Comparison of ENCODE assay signal across 13 cellular contexts in the genomic region with DNA sequence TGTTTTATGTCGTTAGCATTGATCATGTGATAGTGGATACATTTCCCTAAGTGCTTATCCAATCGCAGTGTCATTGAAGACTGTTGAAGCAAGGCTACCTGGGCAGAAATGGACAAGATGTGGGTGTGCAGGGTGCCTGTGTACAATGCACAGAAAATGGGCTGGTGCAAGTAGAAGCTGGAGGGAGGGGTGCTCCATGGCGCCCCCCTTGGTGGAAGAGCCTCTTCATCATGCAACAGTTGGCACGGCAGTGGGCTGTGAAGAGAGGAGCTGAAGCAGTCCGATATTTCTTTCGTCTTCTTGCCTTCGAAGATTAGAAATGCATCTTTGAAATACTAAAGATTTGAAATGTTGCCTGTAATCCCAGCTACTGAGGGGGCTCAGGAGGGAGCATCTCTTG.
DNase-seq lines count a peak whose midpoint lies in the region; ATAC-seq and TF ChIP-seq lines count a peak whose summit lies in the region.
"Had no signal": no experiment of that assay in that cellular context is flagged by ENCODE, and none has a peak within 500 bp of the region (broad histone marks: within the 10 kb centered on the region; RNA-seq: fewer than 3 reads in every experiment).

No MANE protein-coding gene starts in this region.

- no peaks in the 10 kb centered on the region for H3K4me1 Mint-ChIP-seq in T-helper 2 cell treated with Interferon-gamma antibody and Interleukin-4, amounts not matched to agents 5 μg/mL and 100 μg/mL, for 36 hours (ENCODE audit: low read depth)

- intact Hi-C loops in heart right ventricle (cut with DNase I) (loop anchor here in 7 of 10 donors (10.0 kb wide), 4 partner anchors 95 to 515 kb away; no protein-coding TSS in a partner anchor), upper lobe of right lung (cut with DNase I) (loop anchor here (10.0 kb wide), 1 partner anchor 95 kb away; no protein-coding TSS in a partner anchor), stomach (cut with DNase I; ENCODE audit: low total_unique reads) (no loop called here)

- no peak overlapping the region for H3K4me3 ChIP-seq in cardiac muscle cell
- no peak overlapping the region for H3K4me3 ChIP-seq in heart right ventricle
- no peak overlapping the region for H3K4me3 ChIP-seq in upper lobe of right lung
- H3K4me3 ChIP-seq in stomach = no peak overlapping the region
- H3K4me3 ChIP-seq: vagina had no signal

- 69 to 72% methylated on average over 7 of the region's 7 CpGs for WGBS in heart right ventricle, 2 donors
- 71 to 81% (median 73%) methylated on average over 7 of the region's 7 CpGs for WGBS in stomach, 5 donors

- TF ChIP-seq EP300 in stomach (IDR thresholded peaks at IDR 0.05) = no peak

- DNase-seq in cardiac muscle cell (ENCODE audit: low read depth in 1 of 2, low spot score in 1 of 2) = no peak
- DNase-seq in heart right ventricle = no peak
- DNase-seq in NAMALWA (ENCODE audit: low spot score) = peak; percentile 55
- DNase-seq in cerebellar cortex (ENCODE audit: low spot score) = peak; percentile 3
- DNase-seq in upper lobe of right lung = no peak
- no peak for DNase-seq in OCI-M2 (lab: John Stamatoyannopoulos, UW; ENCODE audit: unreplicated experiment)
- DNase-seq in stomach = no peak
- no peak for DNase-seq in T-helper 2 cell treated with Interferon-gamma antibody and Interleukin-4, amounts not matched to agents 5 μg/mL and 100 μg/mL, for 36 hours (ENCODE audit: low spot score)
- DNase-seq: effector CD4-positive, alpha-beta T cell; NCI-H146; nucleus accumbens had no signal

- ATAC-seq in heart right ventricle (no peak), upper lobe of right lung (no peak)

- no peak overlapping the region for H3K27ac Mint-ChIP-seq in T-helper 2 cell treated with Interferon-gamma antibody and Interleukin-4, amounts not matched to agents 5 μg/mL and 100 μg/mL, for 36 hours
- H3K27ac Mint-ChIP-seq: T-helper 1 cell treated with Interleukin-12 subunit alpha and Interleukin-12 subunit beta and Interleukin-4 antibody, amounts not matched to agents 30 μg/mL and 1 μg/mL, for 36 hours had no signal

- H3K27ac ChIP-seq in cardiac muscle cell (no peak overlapping the region), heart right ventricle (no peak overlapping the region), upper lobe of right lung (no peak overlapping the region), stomach (no peak overlapping the region)
- H3K27ac ChIP-seq: vagina had no signal

- H3K9me3 ChIP-seq in cardiac muscle cell (ENCODE audit: low read depth) (no peaks in the 10 kb centered on the region), heart right ventricle (no peaks in the 10 kb centered on the region), upper lobe of right lung (no peaks in the 10 kb centered on the region), stomach (no peaks in the 10 kb centered on the region)
- H3K9me3 ChIP-seq: vagina had no signal

- TF ChIP-seq POLR2A in stomach (IDR thresholded peaks at IDR 0.05) = no peak

- H3K36me3 Mint-ChIP-seq in T-helper 2 cell treated with Interferon-gamma antibody and Interleukin-4, amounts not matched to agents 5 μg/mL and 100 μg/mL, for 36 hours (ENCODE audit: low read depth) = no peaks in the 10 kb centered on the region

- H3K27me3 Mint-ChIP-seq in T-helper 2 cell treated with Interferon-gamma antibody and Interleukin-4, amounts not matched to agents 5 μg/mL and 100 μg/mL, for 36 hours (ENCODE audit: low read depth) = no peaks in the 10 kb centered on the region

- TF ChIP-seq CTCF in cardiac muscle cell (IDR thresholded peaks at IDR 0.05; ENCODE audit: low read depth, low read length) (peak; percentile 7), heart right ventricle (IDR thresholded peaks at IDR 0.05) (peak in 3 of 9 donors; percentile 25 to 42 (median 34)), upper lobe of right lung (IDR thresholded peaks at IDR 0.05) (peak; percentile 25), stomach (IDR thresholded peaks at IDR 0.05) (no peak)

- no peak overlapping the region for H3K4me3 Mint-ChIP-seq in T-helper 2 cell treated with Interferon-gamma antibody and Interleukin-4, amounts not matched to agents 5 μg/mL and 100 μg/mL, for 36 hours
- H3K4me3 Mint-ChIP-seq: T-helper 1 cell treated with Interleukin-12 subunit alpha and Interleukin-12 subunit beta and Interleukin-4 antibody, amounts not matched to agents 30 μg/mL and 1 μg/mL, for 36 hours had no signal

- no peaks in the 10 kb centered on the region for H3K27me3 ChIP-seq in cardiac muscle cell
- peaks cover 0 to 8% (median 0%) of the 10 kb centered on the region in 7 donors for H3K27me3 ChIP-seq in heart right ventricle
- H3K27me3 ChIP-seq in upper lobe of right lung = no peaks in the 10 kb centered on the region
- H3K27me3 ChIP-seq in stomach = no peaks in the 10 kb centered on the region
- H3K27me3 ChIP-seq: vagina had no signal

- H3K4me1 ChIP-seq in cardiac muscle cell (ENCODE audit: low read depth) (no peaks in the 10 kb centered on the region), heart right ventricle (peaks cover 0 to under 1% (median 0%) of the 10 kb centered on the region in 9 donors), upper lobe of right lung (no peaks in the 10 kb centered on the region), stomach (no peaks in the 10 kb centered on the region)
- H3K4me1 ChIP-seq: vagina had no signal

- H3K36me3 ChIP-seq in cardiac muscle cell = no peaks in the 10 kb centered on the region
- peaks cover 0 to 22% (median 0%) of the 10 kb centered on the region in 9 donors for H3K36me3 ChIP-seq in heart right ventricle
- H3K36me3 ChIP-seq in upper lobe of right lung = peaks cover 5% of the 10 kb centered on the region
- H3K36me3 ChIP-seq in stomach = peaks cover 0 to 8% (median 0%) of the 10 kb centered on the region in 4 donors
- H3K36me3 ChIP-seq: vagina had no signal

- no peaks in the 10 kb centered on the region for H3K9me3 Mint-ChIP-seq in T-helper 2 cell treated with Interferon-gamma antibody and Interleukin-4, amounts not matched to agents 5 μg/mL and 100 μg/mL, for 36 hours
- H3K9me3 Mint-ChIP-seq: T-helper 1 cell treated with Interleukin-12 subunit alpha and Interleukin-12 subunit beta and Interleukin-4 antibody, amounts not matched to agents 30 μg/mL and 1 μg/mL, for 36 hours had no signal

Comparison
In these comparisons a context has a peak if more than half of its experiments do, and no peak if none do; other contexts are left out.
1. DNase-seq: peak in NAMALWA (single experiment) and cerebellar cortex (single experiment); none in cardiac muscle cell (0 of 2), heart right ventricle (0 of 2), upper lobe of right lung (single experiment), OCI-M2 (single experiment), stomach (single experiment) and T-helper 2 cell treated with Interferon-gamma antibody and Interleukin-4, amounts not matched to agents 5 μg/mL and 100 μg/mL, for 36 hours (single experiment).
2. CTCF ChIP-seq: peak in cardiac muscle cell (single experiment) and upper lobe of right lung (single experiment); none in stomach (0 of 7).